In genomic region chr16:81095653-81095952, GRCh38 we compare ENCODE assay signal across 8 cellular contexts. TPM values are rescaled to one million over a fixed set of nuclear protein-coding genes. Genes with fewer than 3 reads are reported as not detected.
DNase-seq lines count a peak whose midpoint lies in the region; ATAC-seq and TF ChIP-seq lines count a peak whose summit lies in the region.

No MANE protein-coding gene starts in this region.

- H3K9me3 Mint-ChIP-seq in activated CD4-positive, alpha-beta T cell treated with anti-CD3 and anti-CD28 coated beads, Interleukin-2, amount 10 ng/mL, durations not matched to agents 24 days and 14 days, result no peaks in the 10 kb centered on the region
- H3K9me3 Mint-ChIP-seq in osteocyte (ENCODE audit: unreplicated experiment), result no peaks in the 10 kb centered on the region

- H3K4me3 ChIP-seq in MG63 (peak overlapping the region; percentile 76), endocrine pancreas (ENCODE audit: control insufficient read depth, insufficient read depth, low read length) (peak overlapping the region; percentile 42)

- no peak for DNase-seq in activated CD4-positive, alpha-beta T cell treated with anti-CD3 and anti-CD28 coated beads, Interleukin-2, amount 10 ng/mL, durations not matched to agents 24 days and 14 days
- no peak for DNase-seq in activated CD4-positive, alpha-beta T cell treated with anti-CD3 and anti-CD28 coated beads for 1 hour
- DNase-seq in MG63, result no peak
- DNase-seq in osteocyte (ENCODE audit: extremely low spot score, unreplicated experiment), result no peak
- no peak for DNase-seq in NCI-H1092 (lab: John Stamatoyannopoulos, UW)
- no peak for DNase-seq in SKM-1 treated with dmso at 0.1 percent for 144 hours (lab: John Stamatoyannopoulos, UW; ENCODE audit: unreplicated experiment)

- no peak overlapping the region for H3K9ac ChIP-seq in endocrine pancreas (ENCODE audit: control insufficient read depth, insufficient read depth, low read length)

- H3K27me3 ChIP-seq in MG63 (no peaks in the 10 kb centered on the region), endocrine pancreas (ENCODE audit: control insufficient read depth, insufficient read depth, low read length) (no peaks in the 10 kb centered on the region)

- no peaks in the 10 kb centered on the region; the same call in 1 of the 2 replicates for H3K36me3 ChIP-seq in MG63
- H3K36me3 ChIP-seq in endocrine pancreas (ENCODE audit: control insufficient read depth, insufficient read depth, low read length), result no peaks in the 10 kb centered on the region

- peaks cover 1% of the 10 kb centered on the region for H3K36me3 Mint-ChIP-seq in activated CD4-positive, alpha-beta T cell treated with anti-CD3 and anti-CD28 coated beads, Interleukin-2, amount 10 ng/mL, durations not matched to agents 24 days and 14 days (ENCODE audit: low read depth)
- H3K36me3 Mint-ChIP-seq in osteocyte (ENCODE audit: unreplicated experiment), result no peaks in the 10 kb centered on the region

- H3K4me1 Mint-ChIP-seq in activated CD4-positive, alpha-beta T cell treated with anti-CD3 and anti-CD28 coated beads, Interleukin-2, amount 10 ng/mL, durations not matched to agents 24 days and 14 days, result peaks cover 5% of the 10 kb centered on the region
- peaks cover 14% of the 10 kb centered on the region for H3K4me1 Mint-ChIP-seq in osteocyte (ENCODE audit: unreplicated experiment)

- peak overlapping the region; percentile 85 for H3K4me3 Mint-ChIP-seq in activated CD4-positive, alpha-beta T cell treated with anti-CD3 and anti-CD28 coated beads, Interleukin-2, amount 10 ng/mL, durations not matched to agents 24 days and 14 days
- peak overlapping the region; percentile 77 for H3K4me3 Mint-ChIP-seq in osteocyte (ENCODE audit: unreplicated experiment)

- H3K4me1 ChIP-seq in endocrine pancreas (ENCODE audit: control insufficient read depth, insufficient read depth, low read length), result no peaks in the 10 kb centered on the region

- H3K9me3 ChIP-seq in MG63 (no peaks in the 10 kb centered on the region), endocrine pancreas (ENCODE audit: control insufficient read depth, low read length) (no peaks in the 10 kb centered on the region)

- TF ChIP-seq CTCF in osteocyte (IDR thresholded peaks at IDR 0.05), result no peak

- H3K27ac Mint-ChIP-seq in activated CD4-positive, alpha-beta T cell treated with anti-CD3 and anti-CD28 coated beads, Interleukin-2, amount 10 ng/mL, durations not matched to agents 24 days and 14 days, result no peak overlapping the region
- H3K27ac Mint-ChIP-seq in osteocyte (ENCODE audit: unreplicated experiment), result peak overlapping the region; percentile 62

- no peaks in the 10 kb centered on the region for H3K27me3 Mint-ChIP-seq in activated CD4-positive, alpha-beta T cell treated with anti-CD3 and anti-CD28 coated beads, Interleukin-2, amount 10 ng/mL, durations not matched to agents 24 days and 14 days
- H3K27me3 Mint-ChIP-seq in osteocyte (ENCODE audit: unreplicated experiment), result no peaks in the 10 kb centered on the region

- no peak for ATAC-seq in GM18907 (IDR thresholded peaks at IDR 0.05; ENCODE audit: unreplicated experiment)

- intact Hi-C loops in activated CD4-positive, alpha-beta T cell treated with anti-CD3 and anti-CD28 coated beads, Interleukin-2, amount 10 ng/mL, durations not matched to agents 24 days and 14 days (cut with micrococcal nuclease), result no loop called here

RNA-seq across cellular contexts. Expression of gene GCSH, which starts 0.6 kb away (rescaled TPM):
- 20.8 and 22.9 TPM in 2 replicates for total RNA-seq in activated CD4-positive, alpha-beta T cell treated with anti-CD3 and anti-CD28 coated beads, Interleukin-2, amount 10 ng/mL, durations not matched to agents 24 days and 14 days
- 44.5 and 80.6 TPM in 2 replicates for total RNA-seq in MG63 (2014; rRNA removed; shearing (Covaris generic); ENCODE audit: low replicate concordance)
- total RNA-seq in osteocyte, result 19.2 and 23.0 TPM in 2 replicates

RNA-seq across cellular contexts. Expression of gene C16orf46, which starts 18.6 kb away (rescaled TPM):
- total RNA-seq in activated CD4-positive, alpha-beta T cell treated with anti-CD3 and anti-CD28 coated beads, Interleukin-2, amount 10 ng/mL, durations not matched to agents 24 days and 14 days, result 0.54 and 0.86 TPM in 2 replicates
- total RNA-seq in MG63 (2014; rRNA removed; shearing (Covaris generic); ENCODE audit: low replicate concordance), result 0.07 TPM in 1 of 2 replicates, not detected in the other
- 1.5 TPM in 1 of 2 replicates, not detected in the other for total RNA-seq in osteocyte

RNA-seq across cellular contexts. Expression of gene ATMIN, which starts 60.0 kb away (rescaled TPM):
- 31.1 and 33.5 TPM in 2 replicates for total RNA-seq in activated CD4-positive, alpha-beta T cell treated with anti-CD3 and anti-CD28 coated beads, Interleukin-2, amount 10 ng/mL, durations not matched to agents 24 days and 14 days
- total RNA-seq in MG63 (2014; rRNA removed; shearing (Covaris generic); ENCODE audit: low replicate concordance), result 15.1 and 27.0 TPM in 2 replicates
- total RNA-seq in osteocyte, result 35.0 and 39.2 TPM in 2 replicates
